ENCODE assay signal across 9 cellular contexts in genomic region chr7:23357190-23358093, GRCh38. TPM values are rescaled to one million over a fixed set of nuclear protein-coding genes. Genes with fewer than 3 reads are reported as not detected.
DNase-seq lines count a peak whose midpoint lies in the region; ATAC-seq, FAIRE-seq and TF ChIP-seq lines count a peak whose summit lies in the region.
"Had no signal": no experiment of that assay in that cellular context is flagged by ENCODE, and none has a peak within 500 bp of the region (broad histone marks: within the 10 kb centered on the region; RNA-seq: fewer than 3 reads in every experiment).

No MANE protein-coding gene starts in this region.

- H3K4me3 Mint-ChIP-seq in MCF 10A (ENCODE audit: unreplicated experiment) (peak overlapping the region; percentile 41), T-cell (no peak overlapping the region)

- no peak for TF ChIP-seq POLR2A in breast epithelium (IDR thresholded peaks at IDR 0.05)

- DNase-seq in MCF 10A (ENCODE audit: unreplicated experiment), result peak; percentile 74
- DNase-seq in breast epithelium (ENCODE audit: low spot score in 2 of 2), result no peak
- no peak for DNase-seq in T-cell
- DNase-seq in kidney, result no peak
- no peak for DNase-seq in NCI-H1048 (lab: John Stamatoyannopoulos, UW)
- no peak for DNase-seq in activated effector memory CD4-positive, alpha-beta T cell treated with Interleukin-2 at 50 U/mL for 16 hours
- DNase-seq in aorta, result no peak

- ATAC-seq in HG03442 (IDR thresholded peaks at IDR 0.05; ENCODE audit: unreplicated experiment) (peak; percentile 33), T-cell (replicated peaks in 1 of 4) (peak in 3 of 4 experiments; percentile 22 to 51 (median 32)), aorta (ENCODE audit: low FRiP score) (no peak)

- 20 to 21% methylated on average over 6 of the region's 6 CpGs for WGBS in aorta, 2 donors

- TF ChIP-seq CTCF in MCF 10A (IDR thresholded peaks at IDR 0.05; ENCODE audit: unreplicated experiment) (peak; percentile 52), breast epithelium (IDR thresholded peaks at IDR 0.05) (no peak), kidney (IDR thresholded peaks at IDR 0.05; ENCODE audit: borderline replicate concordance, extremely low read depth, insufficient read depth) (no peak)

- H3K4me1 Mint-ChIP-seq in MCF 10A (ENCODE audit: insufficient read depth, unreplicated experiment), result peaks cover 14% of the 10 kb centered on the region
- peaks cover 12 to 15% (median 12%) of the 10 kb centered on the region in 3 donors for H3K4me1 Mint-ChIP-seq in T-cell

- H3K27ac Mint-ChIP-seq in MCF 10A (ENCODE audit: low read depth, unreplicated experiment) (peak overlapping the region; percentile 35), T-cell (no peak overlapping the region)

- no peaks in the 10 kb centered on the region for H3K27me3 Mint-ChIP-seq in MCF 10A (ENCODE audit: insufficient read depth, unreplicated experiment)
- peaks cover 5 to 9% of the 10 kb centered on the region in 2 donors for H3K27me3 Mint-ChIP-seq in T-cell

- no peak overlapping the region for H3K4me3 ChIP-seq in breast epithelium
- H3K4me3 ChIP-seq in kidney (ENCODE audit: low read length in 2 of 2), result no peak overlapping the region
- H3K4me3 ChIP-seq in aorta (ENCODE audit: low read length in 2 of 2), result no peak overlapping the region

- H3K27me3 ChIP-seq in breast epithelium, result peaks cover 0 to 4% of the 10 kb centered on the region in 2 donors
- H3K27me3 ChIP-seq in aorta (ENCODE audit: control insufficient read depth in 1 of 2, insufficient read depth in 2 of 2, low read length in 1 of 2), result no peaks in the 10 kb centered on the region

- H3K27ac ChIP-seq in breast epithelium (no peak overlapping the region), kidney (ENCODE audit: low read depth in 2 of 2, low read length in 2 of 2) (no peak overlapping the region), aorta (ENCODE audit: low read depth in 1 of 2, low read length in 2 of 2) (no peak overlapping the region)

- H3K36me3 Mint-ChIP-seq in MCF 10A (ENCODE audit: insufficient read depth, unreplicated experiment) (peaks cover 4% of the 10 kb centered on the region), T-cell (no peaks in the 10 kb centered on the region)

- H3K36me3 ChIP-seq in breast epithelium (no peaks in the 10 kb centered on the region), kidney (ENCODE audit: control insufficient read depth in 1 of 2, insufficient read depth in 2 of 2, low read length in 2 of 2) (no peaks in the 10 kb centered on the region), aorta (ENCODE audit: control insufficient read depth in 1 of 2, insufficient read depth in 2 of 2, low read length in 1 of 2) (no peaks in the 10 kb centered on the region)

- CTCF ChIA-PET in MCF 10A (lab: Yijun Ruan, JAX), result interaction anchor here (0.6 to 2.5 kb wide), 43 partner anchors 8 to 1547 kb away, joined by 3 to 38 read pairs (median 5); no protein-coding TSS in a partner anchor
- CTCF ChIA-PET in T-cell (lab: Charles Lee), result interaction anchor here (0.5 to 2.5 kb wide), 20 partner anchors 10 to 354 kb away, joined by 3 to 13 read pairs (median 3); no protein-coding TSS in a partner anchor

- no TSS peak for BruUV-seq in MCF 10A (replicated peaks; lab: Mats Ljungman, UMichigan)

- POLR2A ChIA-PET in MCF 10A (lab: Yijun Ruan, JAX), result interaction anchor here (0.8 to 2.5 kb wide), 12 partner anchors 9 to 174 kb away, joined by 3 to 13 read pairs (median 3); partner anchors contain the start of gene MALSU1
- POLR2A ChIA-PET in T-cell (lab: Charles Lee), result interaction anchor here in 1 of 2 donors (0.6 to 0.7 kb wide), 2 partner anchors 17 to 1312 kb away, joined by 3 read pairs; no protein-coding TSS in a partner anchor

- H3K9me3 Mint-ChIP-seq in MCF 10A (ENCODE audit: unreplicated experiment) (no peaks in the 10 kb centered on the region), T-cell (no peaks in the 10 kb centered on the region)

- intact Hi-C loops in MCF 10A (cut with micrococcal nuclease), result loop anchor here (1.0 kb wide), 5 partner anchors 24 to 188 kb away; no protein-coding TSS in a partner anchor
- intact Hi-C loops in breast epithelium (cut with DNase I; ENCODE audit: low total_unique reads), result no loop called here
- intact Hi-C loops in kidney (cut with DNase I), result no loop called here
- intact Hi-C loops in aorta (cut with DNase I), result no loop called here

- no peak overlapping the region for H3K9ac ChIP-seq in kidney (ENCODE audit: low read length in 2 of 2)

- H3K9me3 ChIP-seq in breast epithelium (no peaks in the 10 kb centered on the region), kidney (ENCODE audit: control insufficient read depth in 1 of 2, low read length in 2 of 2) (no peaks in the 10 kb centered on the region), aorta (ENCODE audit: control insufficient read depth, low read length) (no peaks in the 10 kb centered on the region)

- FAIRE-seq in kidney (lab: Jason Lieb, UNC), result peak; percentile 83
- FAIRE-seq: endometrium had no signal

- H3K4me1 ChIP-seq in breast epithelium, result no peaks in the 10 kb centered on the region
- no peaks in the 10 kb centered on the region for H3K4me1 ChIP-seq in kidney (ENCODE audit: control insufficient read depth in 1 of 2, insufficient read depth in 1 of 2, low read depth in 1 of 2, low read length in 2 of 2)
- no peaks in the 10 kb centered on the region for H3K4me1 ChIP-seq in aorta (ENCODE audit: control insufficient read depth in 1 of 2, insufficient read depth in 2 of 2, low read length in 2 of 2)

RNA-seq across cellular contexts. Expression of gene MALSU1, which starts 58.3 kb away (rescaled TPM):
- total RNA-seq in MCF 10A (2022) (64.8 and 78.3 TPM in 2 replicates), breast epithelium (10 to 100 TPM; 40.3 to 48.4 (median 45.0) TPM), T-cell (10 to 100 TPM; 29.0 to 39.6 (median 37.9) TPM), kidney (40.3 TPM), aorta (10 to 100 TPM; 32.1 to 43.4 TPM)
- polyA plus RNA-seq in kidney (ENCODE audit: insufficient read depth, low read depth, low replicate concordance) (94.9 TPM), aorta (10 to 100 TPM; 26.4 to 41.5 TPM)
